In the genomic region with DNA sequence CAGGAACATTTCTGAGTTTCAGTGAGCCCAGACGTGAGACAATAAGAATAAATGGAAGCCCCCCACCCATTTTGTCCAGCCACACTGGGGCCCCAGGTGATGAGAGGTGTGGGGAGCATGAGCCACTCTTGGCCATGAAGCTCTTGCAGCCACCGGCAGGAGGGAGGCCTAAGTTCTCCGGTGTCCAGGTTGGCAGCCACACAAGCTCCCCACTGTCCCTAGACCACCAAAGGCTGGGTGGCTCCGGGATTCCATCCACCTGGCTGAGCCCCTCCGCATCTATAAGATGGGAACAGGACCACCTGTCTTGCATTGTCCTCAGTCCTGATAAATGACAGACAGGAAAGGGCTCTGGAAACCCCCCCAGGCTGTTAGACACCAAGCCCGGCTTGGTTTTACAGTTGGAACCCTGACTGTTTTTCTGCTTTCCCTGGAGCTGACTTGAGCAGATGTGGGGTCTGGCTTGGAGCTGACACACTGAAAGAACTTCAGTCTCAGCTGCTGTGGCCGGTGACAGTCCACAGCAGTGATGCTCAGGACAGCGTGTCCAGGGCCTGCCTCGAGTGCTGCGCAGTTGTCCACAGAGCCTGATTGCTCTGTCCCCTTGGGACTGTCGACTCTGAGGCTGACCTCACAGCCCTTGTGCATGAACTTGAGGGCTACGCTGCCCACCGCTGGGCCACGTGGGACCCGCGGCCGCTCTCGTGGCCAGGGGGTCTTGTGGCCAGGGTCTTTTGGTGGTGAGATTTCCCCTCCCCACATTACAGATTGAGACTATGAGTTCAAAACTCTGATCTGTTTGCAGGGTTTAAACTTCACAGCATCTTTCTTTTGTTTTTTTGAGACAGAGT, we compare ENCODE assay signal across 20 cellular contexts.
"Had no signal": no experiment of that assay in that cellular context is flagged by ENCODE, and none has a peak within 500 bp of the region (broad histone marks: within the 10 kb centered on the region; RNA-seq: fewer than 3 reads in every experiment).

No MANE protein-coding gene starts in this region.

- H3K27ac Mint-ChIP-seq: activated CD4-positive, alpha-beta T cell treated with anti-CD3 and anti-CD28 coated beads, Interleukin-2, amount 10 ng/mL, durations not matched to agents 24 days and 14 days; activated CD8-positive, alpha-beta T cell treated with anti-CD3 and anti-CD28 coated beads, Interleukin-2, amount 10 ng/mL, durations not matched to agents 7 days and 5 days; activated naive CD8-positive, alpha-beta T cell treated with anti-CD3 and anti-CD28 coated beads, Interleukin-2, amount 10 ng/mL, durations not matched to agents 7 days and 5 days; activated T-cell treated with anti-CD3 and anti-CD28 coated beads, Interleukin-2, amount 50 U/mL, for 72 hours; dendritic cell treated with granulocyte-macrophage colony-stimulating factor and Interleukin-4, amounts not matched to agents 40 ng/mL and 50 ng/mL, for 4 days; immature natural killer cell; natural killer cell treated with Interleukin-12 subunit alpha and Interleukin-12 subunit beta and Interleukin-15 and Interleukin-18, amount 100 ng/mL, for 72 hours had no signal

- H3K9me3 ChIP-seq: mucosa of descending colon, prostate gland, thyroid gland had no signal

- H3K4me3 ChIP-seq: mucosa of descending colon, prostate gland, spleen, thyroid gland had no signal

- H3K36me3 ChIP-seq: prostate gland, thyroid gland had no signal

- DNase-seq: activated CD4-positive, alpha-beta T cell treated with anti-CD3 and anti-CD28 coated beads, Interleukin-2, amount 10 ng/mL, durations not matched to agents 24 days and 14 days; activated CD4-positive, CD25-positive, alpha-beta regulatory T cell; activated CD8-positive, alpha-beta memory T cell treated with anti-CD3 and anti-CD28 coated beads, Interleukin-2, amount 50 U/mL, for 48 hours; activated CD8-positive, alpha-beta T cell treated with anti-CD3 and anti-CD28 coated beads, Interleukin-2, amount 10 ng/mL, durations not matched to agents 7 days and 5 days; activated gamma-delta T cell treated with Interleukin-2 at 50 U/mL for 16 hours; activated naive CD8-positive, alpha-beta T cell treated with anti-CD3 and anti-CD28 coated beads, Interleukin-2, amount 10 ng/mL, durations not matched to agents 7 days and 5 days; activated T-cell treated with anti-CD3 and anti-CD28 coated beads, Interleukin-2, amount 50 U/mL, for 72 hours; brain microvascular endothelial cell; cerebellar nuclear complex; effector memory CD8-positive, alpha-beta T cell; foreskin keratinocyte; immature natural killer cell; occipital lobe; thyroid gland had no signal

- ATAC-seq: activated CD8-positive, alpha-beta T cell treated with anti-CD3 and anti-CD28 coated beads, Interleukin-2, amount 10 ng/mL, durations not matched to agents 7 days and 5 days; activated T-cell treated with anti-CD3 and anti-CD28 coated beads, Interleukin-2, amount 50 U/mL, for 72 hours; effector memory CD8-positive, alpha-beta T cell; foreskin keratinocyte; mucosa of descending colon; natural killer cell treated with Interleukin-12 subunit alpha and Interleukin-12 subunit beta and Interleukin-15 and Interleukin-18, amount 100 ng/mL, for 72 hours; sciatic nerve had no signal

- H3K27me3 ChIP-seq: brain microvascular endothelial cell, foreskin keratinocyte, spleen, thyroid gland had no signal

- H3K4me1 Mint-ChIP-seq: activated CD4-positive, alpha-beta T cell treated with anti-CD3 and anti-CD28 coated beads, Interleukin-2, amount 10 ng/mL, durations not matched to agents 24 days and 14 days; activated naive CD8-positive, alpha-beta T cell treated with anti-CD3 and anti-CD28 coated beads, Interleukin-2, amount 10 ng/mL, durations not matched to agents 7 days and 5 days; immature natural killer cell had no signal

- H3K9me3 Mint-ChIP-seq: activated CD4-positive, alpha-beta T cell treated with anti-CD3 and anti-CD28 coated beads, Interleukin-2, amount 10 ng/mL, durations not matched to agents 24 days and 14 days; dendritic cell treated with granulocyte-macrophage colony-stimulating factor and Interleukin-4, amounts not matched to agents 40 ng/mL and 50 ng/mL, for 4 days; effector memory CD8-positive, alpha-beta T cell; immature natural killer cell; natural killer cell treated with Interleukin-12 subunit alpha and Interleukin-12 subunit beta and Interleukin-15 and Interleukin-18, amount 100 ng/mL, for 72 hours had no signal

- H3K4me1 ChIP-seq: prostate gland had no signal

- H3K27me3 Mint-ChIP-seq: activated CD4-positive, alpha-beta T cell treated with anti-CD3 and anti-CD28 coated beads, Interleukin-2, amount 10 ng/mL, durations not matched to agents 24 days and 14 days; activated naive CD8-positive, alpha-beta T cell treated with anti-CD3 and anti-CD28 coated beads, Interleukin-2, amount 10 ng/mL, durations not matched to agents 7 days and 5 days; dendritic cell treated with granulocyte-macrophage colony-stimulating factor and Interleukin-4, amounts not matched to agents 40 ng/mL and 50 ng/mL, for 4 days; effector memory CD8-positive, alpha-beta T cell; natural killer cell treated with Interleukin-12 subunit alpha and Interleukin-12 subunit beta and Interleukin-15 and Interleukin-18, amount 100 ng/mL, for 72 hours had no signal

- H3K36me3 Mint-ChIP-seq: activated naive CD8-positive, alpha-beta T cell treated with anti-CD3 and anti-CD28 coated beads, Interleukin-2, amount 10 ng/mL, durations not matched to agents 7 days and 5 days; natural killer cell treated with Interleukin-12 subunit alpha and Interleukin-12 subunit beta and Interleukin-15 and Interleukin-18, amount 100 ng/mL, for 72 hours had no signal

- H3K27ac ChIP-seq: brain microvascular endothelial cell, foreskin keratinocyte, prostate gland, spleen, thyroid gland had no signal

- H3K4me3 Mint-ChIP-seq: activated CD4-positive, alpha-beta T cell treated with anti-CD3 and anti-CD28 coated beads, Interleukin-2, amount 10 ng/mL, durations not matched to agents 24 days and 14 days; activated CD8-positive, alpha-beta T cell treated with anti-CD3 and anti-CD28 coated beads, Interleukin-2, amount 10 ng/mL, durations not matched to agents 7 days and 5 days; activated naive CD8-positive, alpha-beta T cell treated with anti-CD3 and anti-CD28 coated beads, Interleukin-2, amount 10 ng/mL, durations not matched to agents 7 days and 5 days; activated T-cell treated with anti-CD3 and anti-CD28 coated beads, Interleukin-2, amount 50 U/mL, for 72 hours; dendritic cell treated with granulocyte-macrophage colony-stimulating factor and Interleukin-4, amounts not matched to agents 40 ng/mL and 50 ng/mL, for 4 days; effector memory CD8-positive, alpha-beta T cell; immature natural killer cell; natural killer cell treated with Interleukin-12 subunit alpha and Interleukin-12 subunit beta and Interleukin-15 and Interleukin-18, amount 100 ng/mL, for 72 hours had no signal
